17 cellular contexts compared by ENCODE assay signal in genomic region chr7:27254625-27255024, GRCh38. TPM values are rescaled to one million over a fixed set of nuclear protein-coding genes. Genes with fewer than 3 reads are reported as not detected.
A peak's percentile ranks its signal among the peaks of the same experiment; 100 is the strongest.
DNase-seq lines count a peak whose midpoint lies in the region; ATAC-seq and TF ChIP-seq lines count a peak whose summit lies in the region.
"Had no signal": no experiment of that assay in that cellular context is flagged by ENCODE, and none has a peak within 500 bp of the region (broad histone marks: within the 10 kb centered on the region; RNA-seq: fewer than 3 reads in every experiment).

No MANE protein-coding gene starts in this region.

- H3K27me3 ChIP-seq in GM23248 (replicated peaks; ENCODE audit: insufficient read depth) (peaks cover 41% of the 10 kb centered on the region), OCI-LY3 (ENCODE audit: low read depth, low read length) (no peaks in the 10 kb centered on the region)

- in situ Hi-C loops in GM23248 (cut with MboI): no loop called here

- DNase-seq in Daoy (ENCODE audit: low read depth): peak; percentile 79
- DNase-seq in GM23248: peak; percentile 31
- peak; percentile 47 for DNase-seq in kidney tubule cell (ENCODE audit: low spot score)
- DNase-seq in globus pallidus (ENCODE audit: low spot score): no peak
- DNase-seq in NCI-H774 (lab: John Stamatoyannopoulos, UW): no peak
- DNase-seq: Calu3; CD4-positive, alpha-beta T cell; DMS79; HCEC 1CT; NCI-H1105 treated with DMSO at 0.1 percent for 48 hours; NCI-H187; NCI-H446 treated with DMSO at 0.1 percent for 48 hours had no signal

- H3F3A ChIP-seq in GM23248 (ENCODE audit: insufficient read depth): no peaks in the 10 kb centered on the region

- H3K79me2 ChIP-seq in GM23248 (ENCODE audit: insufficient read depth) (no peaks in the 10 kb centered on the region), OCI-LY3 (ENCODE audit: low read length) (no peaks in the 10 kb centered on the region)

- H3K4me1 ChIP-seq in GM23248 (ENCODE audit: insufficient read depth): no peaks in the 10 kb centered on the region
- H3K4me1 ChIP-seq in OCI-LY3 (ENCODE audit: low read length): peaks cover 15% of the 10 kb centered on the region
- H3K4me1 ChIP-seq: SJCRH30 had no signal

- no peaks in the 10 kb centered on the region for H3K36me3 ChIP-seq in GM23248 (ENCODE audit: low read depth)
- no peaks in the 10 kb centered on the region for H3K36me3 ChIP-seq in OCI-LY3 (replicated peaks; ENCODE audit: low read depth, low read length)
- H3K36me3 ChIP-seq: SJCRH30 had no signal

- H3K9ac ChIP-seq in GM23248: no peak overlapping the region
- no peak overlapping the region for H3K9ac ChIP-seq in OCI-LY3 (ENCODE audit: low read length)

- H3K4me3 ChIP-seq in GM23248: no peak overlapping the region
- H3K4me3 ChIP-seq in OCI-LY3 (ENCODE audit: low read length): peak overlapping the region; percentile 35; the same call in 1 of the 2 replicates
- H3K4me3 ChIP-seq: SJCRH30 had no signal

- H3K9me3 ChIP-seq in GM23248 (ENCODE audit: low read depth) (no peaks in the 10 kb centered on the region), OCI-LY3 (ENCODE audit: insufficient read depth, low read length) (no peaks in the 10 kb centered on the region)
- H3K9me3 ChIP-seq: SJCRH30 had no signal

- no peak for TF ChIP-seq CTCF in OCI-LY3 (IDR thresholded peaks at IDR 0.05; ENCODE audit: low read depth, low read length)

- H2AFZ ChIP-seq in GM23248 (no peak overlapping the region), OCI-LY3 (ENCODE audit: low read depth, low read length) (no peak overlapping the region; the same call in 1 of the 2 replicates)

- H3K27ac ChIP-seq in GM23248 (no peak overlapping the region), OCI-LY3 (ENCODE audit: low read length) (no peak overlapping the region)
- H3K27ac ChIP-seq: RWPE1, SJCRH30 had no signal

- no peaks in the 10 kb centered on the region for H3K9me2 ChIP-seq in GM23248 (ENCODE audit: insufficient read depth)

- no peaks in the 10 kb centered on the region for H4K20me1 ChIP-seq in GM23248 (ENCODE audit: insufficient read depth)
- no peaks in the 10 kb centered on the region for H4K20me1 ChIP-seq in OCI-LY3 (ENCODE audit: insufficient read depth, low read length)

- ATAC-seq in HG03342 (IDR thresholded peaks at IDR 0.05; ENCODE audit: unreplicated experiment): no peak

- 90 to 96% methylated on average over 1 of the region's 1 CpG for WGBS in GM23248 (ENCODE audit: low coverage in 1 of 2, low lambda C conversion rate in 2 of 2, missing lambda C conversion rate in 2 of 2), 2 experiments

- no peak overlapping the region for H3K4me2 ChIP-seq in GM23248 (ENCODE audit: unreplicated experiment)
- H3K4me2 ChIP-seq in OCI-LY3 (ENCODE audit: low read length): peak overlapping the region; percentile 56

RNA-seq across cellular contexts. Expression of gene EVX1, which starts 12.0 kb away (rescaled TPM):
- total RNA-seq in Daoy (2014; rRNA removed; shearing (Covaris generic)): not detected in 2 replicates
- total RNA-seq in GM23248 (2014; rRNA removed; shearing (Covaris generic)): not detected in 2 replicates
- not detected in 2 replicates for polyA plus RNA-seq in GM23248 (2016; fragmentation: Nextera tagmentation; extraction: Ambion mirVana)
- total RNA-seq: Calu3, OCI-LY7, SJCRH30 had no signal

RNA-seq across cellular contexts. Expression of gene HOXA13, which starts 54.7 kb away (rescaled TPM):
- 0.86 and 1.3 TPM in 2 replicates for total RNA-seq in Daoy (2014; rRNA removed; shearing (Covaris generic))
- total RNA-seq in GM23248 (2014; rRNA removed; shearing (Covaris generic)): 0.13 and 0.43 TPM in 2 replicates
- 0.13 and 0.15 TPM in 2 replicates for polyA plus RNA-seq in GM23248 (2016; fragmentation: Nextera tagmentation; extraction: Ambion mirVana)
- total RNA-seq: CD4-positive, alpha-beta T cell had no signal

Comparison
In these comparisons a context has a peak if more than half of its experiments do, and no peak if none do; other contexts are left out.
1. DNase-seq: peak in Daoy (single experiment), GM23248 (single experiment) and kidney tubule cell (single experiment); none in globus pallidus (single experiment) and NCI-H774 (single experiment).